ENCODE assay signal across 8 cellular contexts in genomic region chr6:19210849-19211590, GRCh38.
DNase-seq lines count a peak whose midpoint lies in the region; ATAC-seq and TF ChIP-seq lines count a peak whose summit lies in the region.

No MANE protein-coding gene starts in this region.

- H3K27ac Mint-ChIP-seq in brain (no peak overlapping the region), nephron progenitor cell (no peak overlapping the region)

- H3K9me3 Mint-ChIP-seq in brain (peaks cover 8 to 23% (median 14%) of the 10 kb centered on the region in 5 experiments), nephron progenitor cell (peaks cover 8% of the 10 kb centered on the region)

- peaks cover 4% of the 10 kb centered on the region for H3K27me3 Mint-ChIP-seq in brain
- H3K27me3 Mint-ChIP-seq in nephron progenitor cell (ENCODE audit: low read depth, poor library complexity): no peaks in the 10 kb centered on the region

- no peaks in the 10 kb centered on the region for H3K4me1 Mint-ChIP-seq in brain
- H3K4me1 Mint-ChIP-seq in nephron progenitor cell: no peaks in the 10 kb centered on the region

- TF ChIP-seq CTCF in brain (conservative IDR thresholded peaks at IDR 0.05): peak; percentile 18 to 51
- TF ChIP-seq CTCF in nephron progenitor cell (IDR thresholded peaks at IDR 0.05): peak; percentile 35

- DNase-seq in NCI-H146 (lab: John Stamatoyannopoulos, UW): peak; percentile 3
- no peak for DNase-seq in NCI-H146 treated with DMSO at 0.1 percent for 48 hours (lab: John Stamatoyannopoulos, UW; ENCODE audit: unreplicated experiment)
- DNase-seq in HT1080 (ENCODE audit: low read depth): peak; percentile 3
- peak; percentile 59 for DNase-seq in nephron progenitor cell
- DNase-seq in inferior parietal cortex (ENCODE audit: extremely low spot score): no peak
- DNase-seq in NCI-H345 (lab: John Stamatoyannopoulos, UW): no peak

- no peak overlapping the region for H3K4me3 Mint-ChIP-seq in brain
- no peak overlapping the region for H3K4me3 Mint-ChIP-seq in nephron progenitor cell

- ATAC-seq in GM21526 (IDR thresholded peaks at IDR 0.05; ENCODE audit: low FRiP score, unreplicated experiment): no peak

- H3K36me3 Mint-ChIP-seq in brain (peaks cover 4% of the 10 kb centered on the region), nephron progenitor cell (ENCODE audit: low read depth) (no peaks in the 10 kb centered on the region)

Comparison
In these comparisons a context has a peak if more than half of its experiments do, and no peak if none do; other contexts are left out.
1. DNase-seq: peak in NCI-H146 (single experiment), HT1080 (single experiment) and nephron progenitor cell (single experiment); none in NCI-H146 treated with DMSO at 0.1 percent for 48 hours (single experiment), inferior parietal cortex (single experiment) and NCI-H345 (single experiment).